12 cellular contexts compared by ENCODE assay signal in the genomic region with DNA sequence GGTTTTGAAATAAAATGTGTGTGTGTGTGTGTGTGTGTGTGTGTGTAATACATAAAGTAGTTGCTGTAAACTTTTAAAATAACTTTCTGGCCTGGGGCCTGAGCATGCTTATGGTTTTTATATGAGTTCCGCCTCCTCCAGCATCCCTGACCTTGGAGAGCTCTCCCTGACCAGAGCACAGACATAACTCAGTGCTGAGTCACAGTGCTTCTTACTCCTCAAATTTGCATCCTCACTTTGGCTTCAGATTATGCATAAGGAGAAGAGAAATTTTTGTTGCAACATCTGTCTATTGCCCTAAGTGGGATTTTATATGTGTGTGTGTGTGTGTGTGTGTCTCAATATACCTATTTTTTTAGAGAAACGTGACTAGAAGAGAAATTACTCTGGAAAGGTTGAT.
DNase-seq lines count a peak whose midpoint lies in the region; ATAC-seq and TF ChIP-seq lines count a peak whose summit lies in the region.
"Had no signal": no experiment of that assay in that cellular context is flagged by ENCODE, and none has a peak within 500 bp of the region (broad histone marks: within the 10 kb centered on the region; RNA-seq: fewer than 3 reads in every experiment).

No MANE protein-coding gene starts in this region.

- H3K4me1 Mint-ChIP-seq in stimulated activated memory B cell treated with anti-CD40 and anti-IgM and Interleukin-4, amounts not matched to agents 10 μg/mL and 1 μg/mL and 100 μg/mL, for 72 hours, result peaks cover 27% of the 10 kb centered on the region

- no peaks in the 10 kb centered on the region for H3K27me3 Mint-ChIP-seq in stimulated activated memory B cell treated with anti-CD40 and anti-IgM and Interleukin-4, amounts not matched to agents 10 μg/mL and 1 μg/mL and 100 μg/mL, for 72 hours
- H3K27me3 Mint-ChIP-seq: dendritic cell treated with granulocyte-macrophage colony-stimulating factor and Interleukin-4, amounts not matched to agents 40 ng/mL and 50 ng/mL, for 4 days had no signal

- H3K4me3 Mint-ChIP-seq in stimulated activated memory B cell treated with anti-CD40 and anti-IgM and Interleukin-4, amounts not matched to agents 10 μg/mL and 1 μg/mL and 100 μg/mL, for 72 hours, result no peak overlapping the region
- H3K4me3 Mint-ChIP-seq: dendritic cell treated with granulocyte-macrophage colony-stimulating factor and Interleukin-4, amounts not matched to agents 40 ng/mL and 50 ng/mL, for 4 days had no signal

- no peak for ATAC-seq in stimulated activated memory B cell treated with anti-CD40 and anti-IgM and Interleukin-4, amounts not matched to agents 10 μg/mL and 1 μg/mL and 100 μg/mL, for 72 hours
- no peak for ATAC-seq in HG03159 (IDR thresholded peaks at IDR 0.05; ENCODE audit: unreplicated experiment)
- ATAC-seq: Panc1 had no signal

- in situ Hi-C loops in astrocyte of the cerebellum (cut with HindIII; ENCODE audit: low sequenced_read_pairs), result no loop called here

- H3K4me3 ChIP-seq in astrocyte of the cerebellum (ENCODE audit: low read depth, low read length), result no peak overlapping the region

- peak overlapping the region; percentile 61 for H3K27ac Mint-ChIP-seq in stimulated activated memory B cell treated with anti-CD40 and anti-IgM and Interleukin-4, amounts not matched to agents 10 μg/mL and 1 μg/mL and 100 μg/mL, for 72 hours
- H3K27ac Mint-ChIP-seq: dendritic cell treated with granulocyte-macrophage colony-stimulating factor and Interleukin-4, amounts not matched to agents 40 ng/mL and 50 ng/mL, for 4 days had no signal

- H3K9me3 Mint-ChIP-seq in stimulated activated memory B cell treated with anti-CD40 and anti-IgM and Interleukin-4, amounts not matched to agents 10 μg/mL and 1 μg/mL and 100 μg/mL, for 72 hours, result no peaks in the 10 kb centered on the region
- H3K9me3 Mint-ChIP-seq: dendritic cell treated with granulocyte-macrophage colony-stimulating factor and Interleukin-4, amounts not matched to agents 40 ng/mL and 50 ng/mL, for 4 days had no signal

- peak; percentile 19 for DNase-seq in DMS 273 (lab: John Stamatoyannopoulos, UW; ENCODE audit: unreplicated experiment)
- DNase-seq in DMS 273 treated with DMSO at 0.1 percent for 48 hours (lab: John Stamatoyannopoulos, UW), result no peak
- peak; percentile 13 for DNase-seq in astrocyte of the cerebellum (ENCODE audit: low read depth)
- DNase-seq in iPS DF 19.7 (ENCODE audit: low read depth, low spot score), result peak; percentile 70
- no peak for DNase-seq in NCI-H510A treated with DMSO at 0.1 percent for 48 hours (lab: John Stamatoyannopoulos, UW)
- DNase-seq in NCI-H748 treated with DMSO at 0.1 percent for 48 hours (lab: John Stamatoyannopoulos, UW), result no peak
- DNase-seq: activated CD4-positive, alpha-beta T cell treated with anti-CD3 and anti-CD28 coated beads, Interleukin-2, amount 50 U/mL, for 4 hours; midbrain had no signal

- H3K36me3 Mint-ChIP-seq in stimulated activated memory B cell treated with anti-CD40 and anti-IgM and Interleukin-4, amounts not matched to agents 10 μg/mL and 1 μg/mL and 100 μg/mL, for 72 hours, result peaks cover 31% of the 10 kb centered on the region

- TF ChIP-seq CTCF in astrocyte of the cerebellum (IDR thresholded peaks at IDR 0.05; ENCODE audit: low read depth, low read length, missing control alignments), result no peak

Comparison
In these comparisons a context has a peak if more than half of its experiments do, and no peak if none do; other contexts are left out.
1. DNase-seq: peak in DMS 273 (single experiment), astrocyte of the cerebellum (single experiment) and iPS DF 19.7 (single experiment); none in DMS 273 treated with DMSO at 0.1 percent for 48 hours (single experiment), NCI-H510A treated with DMSO at 0.1 percent for 48 hours (single experiment) and NCI-H748 treated with DMSO at 0.1 percent for 48 hours (single experiment).